Comparison of ENCODE assay signal across 24 cellular contexts in genomic region chr1:80566123-80566522, GRCh38.
"Had no signal": no experiment of that assay in that cellular context is flagged by ENCODE, and none has a peak within 500 bp of the region (broad histone marks: within the 10 kb centered on the region; RNA-seq: fewer than 3 reads in every experiment).

No MANE protein-coding gene starts in this region.

- H3K4me3 ChIP-seq: K562 had no signal

- DNase-seq: MV-4-11; NCI-H1048; NCI-H1105; NCI-H1436 treated with DMSO at 0.1 percent for 48 hours; NCI-H187; NCI-H2029; NCI-H2081 treated with DMSO at 0.1 percent for 48 hours; NCI-H2171; NCI-H226; NCI-H446; NCI-H510A; NCI-H524 treated with DMSO at 0.1 percent for 48 hours; NCI-H69; NCI-H774; NK-92 treated with Interleukin-12 subunit alpha and Interleukin-12 subunit beta, amount 100 ng/mL, for 24 hours; PC-3; SHP77; SK-N-SH had no signal

- H3K27ac ChIP-seq: HL-60, KMS-11, RWPE1 had no signal

- H3K27me3 Mint-ChIP-seq: IgD-negative memory B cell had no signal

- ATAC-seq: K562, Panc1, PC-3 had no signal

- H3K9me3 Mint-ChIP-seq: IgD-negative memory B cell had no signal

- H3K4me2 ChIP-seq: KMS-11, SK-N-SH had no signal

- H3K4me3 Mint-ChIP-seq: IgD-negative memory B cell had no signal

- H3K9me3 ChIP-seq: SK-N-SH had no signal

- H3K9ac ChIP-seq: KMS-11, SK-N-SH had no signal

- H3K27ac Mint-ChIP-seq: IgD-negative memory B cell had no signal

- H3K36me3 Mint-ChIP-seq: IgD-negative memory B cell had no signal
